17 cellular contexts compared by ENCODE assay signal in the genomic region with DNA sequence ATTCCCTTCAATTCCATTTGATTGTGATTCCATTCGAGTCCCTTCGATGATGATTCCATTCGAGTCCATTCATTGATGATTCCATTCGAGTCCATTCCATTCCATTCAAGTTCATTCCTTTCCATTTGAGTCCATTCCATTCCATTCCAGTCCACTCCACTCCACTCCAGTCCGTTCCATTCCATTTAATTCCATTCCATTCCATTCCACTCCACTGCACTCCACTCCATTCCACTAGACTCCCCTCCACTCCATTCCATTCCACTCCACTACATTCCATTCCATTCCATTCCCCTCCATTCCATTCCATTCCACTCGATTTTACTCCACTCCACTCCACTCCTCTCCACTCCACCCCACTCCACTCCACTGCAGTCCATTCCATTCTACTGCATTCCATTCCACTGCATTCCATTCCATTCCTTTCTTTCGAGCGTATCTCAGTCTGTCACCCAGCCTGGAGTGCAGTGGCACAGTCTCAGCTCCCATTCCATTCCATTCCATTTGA.
DNase-seq lines count a peak whose midpoint lies in the region; ATAC-seq, FAIRE-seq and TF ChIP-seq lines count a peak whose summit lies in the region.
"Had no signal": no experiment of that assay in that cellular context is flagged by ENCODE, and none has a peak within 500 bp of the region (broad histone marks: within the 10 kb centered on the region; RNA-seq: fewer than 3 reads in every experiment).

No MANE protein-coding gene starts in this region.

- H3K4me2 ChIP-seq in K562 (ENCODE audit: insufficient read depth, low read length) (no peak overlapping the region), neural progenitor cell (no peak overlapping the region)
- H3K4me2 ChIP-seq: BLaER1 treated with 17β-estradiol and CSF1 and Interleukin-3, amounts not matched to agents 10 nM and 100 nM; GM23338 had no signal

- no peak for TF ChIP-seq EP300 in K562 (IDR thresholded peaks at IDR 0.05; ENCODE audit: low read length)

- no peaks in the 10 kb centered on the region for H3K9me1 ChIP-seq in K562 (ENCODE audit: control insufficient read depth, insufficient read depth, low read length)

- H3K4me3 Mint-ChIP-seq in natural killer cell treated with Interleukin-12 subunit alpha and Interleukin-12 subunit beta and Interleukin-15 and Interleukin-18, amount 100 ng/mL, for 72 hours, result peak overlapping the region; percentile 3
- no peak overlapping the region for H3K4me3 Mint-ChIP-seq in natural killer cell
- H3K4me3 Mint-ChIP-seq in neural progenitor cell, result peak overlapping the region; percentile 30
- H3K4me3 Mint-ChIP-seq: B cell; CD8-positive, alpha-beta T cell; GM23338; HFFc6 had no signal

- H3K9ac ChIP-seq in K562 (ENCODE audit: insufficient read depth in 1 of 2, low read depth in 2 of 2, low read length in 2 of 2) (no peak overlapping the region), neural progenitor cell (no peak overlapping the region)
- H3K9ac ChIP-seq: BLaER1 treated with 17β-estradiol and CSF1 and Interleukin-3, amounts not matched to agents 10 nM and 100 nM had no signal

- no peak for DNase-seq in natural killer cell treated with Interleukin-12 subunit alpha and Interleukin-12 subunit beta and Interleukin-15 and Interleukin-18, amount 100 ng/mL, for 72 hours (ENCODE audit: low spot score)
- DNase-seq in natural killer cell, result no peak
- DNase-seq in K562 (ENCODE audit: extremely low read depth in 1 of 4, low spot score in 3 of 4), result no peak
- no peak for DNase-seq in neural progenitor cell (ENCODE audit: low spot score)
- no peak for DNase-seq in SK-N-DZ (ENCODE audit: low spot score)
- no peak for DNase-seq in dedifferentiated amniotic fluid mesenchymal stem cell (ENCODE audit: extremely low spot score)
- DNase-seq: Calu3; CD8-positive, alpha-beta T cell; DMS79 treated with DMSO at 0.1 percent for 48 hours; GF-D8; HCEC 1CT; HFFc6 had no signal

- peaks cover 19 to 24% of the 10 kb centered on the region in 2 donors for H3K27me3 Mint-ChIP-seq in natural killer cell treated with Interleukin-12 subunit alpha and Interleukin-12 subunit beta and Interleukin-15 and Interleukin-18, amount 100 ng/mL, for 72 hours
- H3K27me3 Mint-ChIP-seq in natural killer cell (ENCODE audit: low read depth in 2 of 2) (peaks cover 19 to 21% of the 10 kb centered on the region in 2 donors), neural progenitor cell (ENCODE audit: insufficient read depth, low read depth) (peaks cover 11% of the 10 kb centered on the region)
- H3K27me3 Mint-ChIP-seq: B cell had no signal

- no peaks in the 10 kb centered on the region for H3F3A ChIP-seq in neural progenitor cell (ENCODE audit: low read depth)

- peaks cover 15% of the 10 kb centered on the region for H3K9me3 Mint-ChIP-seq in natural killer cell treated with Interleukin-12 subunit alpha and Interleukin-12 subunit beta and Interleukin-15 and Interleukin-18, amount 100 ng/mL, for 72 hours
- peaks cover 15 to 19% of the 10 kb centered on the region in 2 donors for H3K9me3 Mint-ChIP-seq in natural killer cell
- peaks cover 19% of the 10 kb centered on the region for H3K9me3 Mint-ChIP-seq in neural progenitor cell

- H3K27ac Mint-ChIP-seq in natural killer cell treated with Interleukin-12 subunit alpha and Interleukin-12 subunit beta and Interleukin-15 and Interleukin-18, amount 100 ng/mL, for 72 hours, result no peak overlapping the region
- H3K27ac Mint-ChIP-seq in natural killer cell (no peak overlapping the region), neural progenitor cell (no peak overlapping the region)
- H3K27ac Mint-ChIP-seq: B cell; CD8-positive, alpha-beta T cell; GM23338; HFFc6 had no signal

- FAIRE-seq in K562 (lab: Jason Lieb, UNC), result no peak
- FAIRE-seq: H54 had no signal

- no peak overlapping the region for H3K27ac ChIP-seq in K562 (ENCODE audit: extremely low read depth, low read depth, low read length)
- no peak overlapping the region for H3K27ac ChIP-seq in neural progenitor cell
- H3K27ac ChIP-seq: BLaER1 treated with 17β-estradiol and CSF1 and Interleukin-3, amounts not matched to agents 10 nM and 100 nM; HL-60 had no signal

- TF ChIP-seq CTCF in natural killer cell (IDR thresholded peaks at IDR 0.05), result no peak
- TF ChIP-seq CTCF in K562 (IDR thresholded peaks at IDR 0.05 in 2 of 3, conservative IDR thresholded peaks at IDR 0.05 in 1 of 3; ENCODE audit: insufficient read depth in 2 of 3, low read depth in 1 of 3, low read length in 3 of 3), result no peak
- TF ChIP-seq CTCF in neural progenitor cell (IDR thresholded peaks at IDR 0.05), result no peak

- H3K4me1 ChIP-seq in K562 (replicated peaks in 1 of 2; ENCODE audit: control insufficient read depth in 2 of 2, insufficient read depth in 2 of 2, low read length in 2 of 2) (no peaks in the 10 kb centered on the region), neural progenitor cell (no peaks in the 10 kb centered on the region)
- H3K4me1 ChIP-seq: BLaER1 treated with 17β-estradiol and CSF1 and Interleukin-3, amounts not matched to agents 10 nM and 100 nM had no signal

- peaks cover 0 to 7% of the 10 kb centered on the region in 2 donors for H3K4me1 Mint-ChIP-seq in natural killer cell treated with Interleukin-12 subunit alpha and Interleukin-12 subunit beta and Interleukin-15 and Interleukin-18, amount 100 ng/mL, for 72 hours (ENCODE audit: low read depth in 2 of 2)
- no peaks in the 10 kb centered on the region for H3K4me1 Mint-ChIP-seq in natural killer cell
- H3K4me1 Mint-ChIP-seq in neural progenitor cell, result no peaks in the 10 kb centered on the region
- H3K4me1 Mint-ChIP-seq: B cell, GM23338 had no signal

- 3% methylated on average over 8 of the region's 8 CpGs for WGBS in K562 (ENCODE audit: insufficient coverage, low coverage, missing lambda C conversion rate)

- intact Hi-C loops in natural killer cell (cut with micrococcal nuclease), result no loop called here
- intact Hi-C loops in K562 (cut with micrococcal nuclease), result no loop called here

- H2AFZ ChIP-seq in K562 (ENCODE audit: low read depth, low read length) (no peak overlapping the region), neural progenitor cell (replicated peaks) (no peak overlapping the region)
- H2AFZ ChIP-seq: GM23338 had no signal

- no TSS peak for BruUV-seq in K562 (replicated peaks; lab: Mats Ljungman, UMichigan)

- POLR2A ChIA-PET in K562 (lab: Yijun Ruan, JAX), result no interaction called here

- H3K36me3 Mint-ChIP-seq in natural killer cell treated with Interleukin-12 subunit alpha and Interleukin-12 subunit beta and Interleukin-15 and Interleukin-18, amount 100 ng/mL, for 72 hours, result peaks cover 26% of the 10 kb centered on the region
- H3K36me3 Mint-ChIP-seq in natural killer cell (peaks cover 2% of the 10 kb centered on the region), neural progenitor cell (peaks cover 3% of the 10 kb centered on the region)

- no peak for ATAC-seq in natural killer cell treated with Interleukin-12 subunit alpha and Interleukin-12 subunit beta and Interleukin-15 and Interleukin-18, amount 100 ng/mL, for 72 hours
- ATAC-seq in natural killer cell (no peak), K562 (no peak)
- ATAC-seq: CD8-positive, alpha-beta T cell; GM23338 had no signal

- H3K36me3 ChIP-seq in K562 (ENCODE audit: control insufficient read depth, insufficient read depth, low read length) (no peaks in the 10 kb centered on the region), neural progenitor cell (no peaks in the 10 kb centered on the region)
- H3K36me3 ChIP-seq: BLaER1 treated with 17β-estradiol and CSF1 and Interleukin-3, amounts not matched to agents 10 nM and 100 nM had no signal

- H3K9me3 ChIP-seq in K562 (replicated peaks; ENCODE audit: control insufficient read depth, insufficient read depth, low read depth, low read length), result peaks cover 10% of the 10 kb centered on the region; the same call in 1 of the 2 replicates
- no peaks in the 10 kb centered on the region for H3K9me3 ChIP-seq in neural progenitor cell (ENCODE audit: low read depth)

- H4K20me1 ChIP-seq in K562 (replicated peaks; ENCODE audit: control insufficient read depth, insufficient read depth, low read length) (no peaks in the 10 kb centered on the region), neural progenitor cell (ENCODE audit: low read depth) (no peaks in the 10 kb centered on the region)
- H4K20me1 ChIP-seq: BLaER1 treated with 17β-estradiol and CSF1 and Interleukin-3, amounts not matched to agents 10 nM and 100 nM had no signal

- H3K79me2 ChIP-seq in K562 (ENCODE audit: control insufficient read depth, insufficient read depth, low read length), result no peaks in the 10 kb centered on the region
- H3K79me2 ChIP-seq in neural progenitor cell (ENCODE audit: low read depth), result no peaks in the 10 kb centered on the region

- H3K27me3 ChIP-seq in K562 (ENCODE audit: control insufficient read depth in 2 of 2, insufficient read depth in 2 of 2, low read length in 2 of 2) (no peaks in the 10 kb centered on the region), neural progenitor cell (peaks cover 2% of the 10 kb centered on the region)
- H3K27me3 ChIP-seq: BLaER1 treated with 17β-estradiol and CSF1 and Interleukin-3, amounts not matched to agents 10 nM and 100 nM had no signal

- in situ Hi-C loops in K562 (cut with MboI), result no loop called here

- CTCF ChIA-PET in K562 (lab: Yijun Ruan, JAX; ENCODE audit: low intra/inter-chr PET ratio), result no interaction called here

- no peak for TF ChIP-seq POLR2A in K562 (conservative IDR thresholded peaks at IDR 0.05)

- TF ChIP-seq RAD21 in K562 (CRISPR knock-in tag; conservative IDR thresholded peaks at IDR 0.05 in 1 of 2, IDR thresholded peaks at IDR 0.05 in 1 of 2), result no peak

- H3K4me3 ChIP-seq in K562, result no peak overlapping the region
- no peak overlapping the region for H3K4me3 ChIP-seq in neural progenitor cell
- H3K4me3 ChIP-seq: BLaER1 treated with 17β-estradiol and CSF1 and Interleukin-3, amounts not matched to agents 10 nM and 100 nM; GM23338 had no signal

TF ChIP-seq in K562, 482 proteins besides CTCF, POLR2A, EP300 and RAD21:
- TF ChIP-seq, protein P1, sequence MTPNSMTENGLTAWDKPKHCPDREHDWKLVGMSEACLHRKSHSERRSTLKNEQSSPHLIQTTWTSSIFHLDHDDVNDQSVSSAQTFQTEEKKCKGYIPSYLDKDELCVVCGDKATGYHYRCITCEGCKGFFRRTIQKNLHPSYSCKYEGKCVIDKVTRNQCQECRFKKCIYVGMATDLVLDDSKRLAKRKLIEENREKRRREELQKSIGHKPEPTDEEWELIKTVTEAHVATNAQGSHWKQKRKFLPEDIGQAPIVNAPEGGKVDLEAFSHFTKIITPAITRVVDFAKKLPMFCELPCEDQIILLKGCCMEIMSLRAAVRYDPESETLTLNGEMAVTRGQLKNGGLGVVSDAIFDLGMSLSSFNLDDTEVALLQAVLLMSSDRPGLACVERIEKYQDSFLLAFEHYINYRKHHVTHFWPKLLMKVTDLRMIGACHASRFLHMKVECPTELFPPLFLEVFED (CRISPR knock-in tag; conservative IDR thresholded peaks at IDR 0.05), result 0 out of 2 replicates have a peak, but pooled peaks have one; percentile 7
- TF ChIP-seq ZBTB1 (CRISPR knock-in tag; IDR thresholded peaks at IDR 0.05; ENCODE audit: borderline replicate concordance, low read depth) (no peak), OTX1 (CRISPR knock-in tag; IDR thresholded peaks at IDR 0.05) (0 out of 2 replicates have a peak, but pooled peaks have one; percentile 10), CSDE1 (IDR thresholded peaks at IDR 0.05) (no peak), ETV5 (CRISPR knock-in tag; IDR thresholded peaks at IDR 0.05; ENCODE audit: low read depth) (no peak), EHMT2 (IDR thresholded peaks at IDR 0.05) (0 out of 2 replicates have a peak, but pooled peaks have one; percentile 21)
